9 cellular contexts compared by ENCODE assay signal in the genomic region with DNA sequence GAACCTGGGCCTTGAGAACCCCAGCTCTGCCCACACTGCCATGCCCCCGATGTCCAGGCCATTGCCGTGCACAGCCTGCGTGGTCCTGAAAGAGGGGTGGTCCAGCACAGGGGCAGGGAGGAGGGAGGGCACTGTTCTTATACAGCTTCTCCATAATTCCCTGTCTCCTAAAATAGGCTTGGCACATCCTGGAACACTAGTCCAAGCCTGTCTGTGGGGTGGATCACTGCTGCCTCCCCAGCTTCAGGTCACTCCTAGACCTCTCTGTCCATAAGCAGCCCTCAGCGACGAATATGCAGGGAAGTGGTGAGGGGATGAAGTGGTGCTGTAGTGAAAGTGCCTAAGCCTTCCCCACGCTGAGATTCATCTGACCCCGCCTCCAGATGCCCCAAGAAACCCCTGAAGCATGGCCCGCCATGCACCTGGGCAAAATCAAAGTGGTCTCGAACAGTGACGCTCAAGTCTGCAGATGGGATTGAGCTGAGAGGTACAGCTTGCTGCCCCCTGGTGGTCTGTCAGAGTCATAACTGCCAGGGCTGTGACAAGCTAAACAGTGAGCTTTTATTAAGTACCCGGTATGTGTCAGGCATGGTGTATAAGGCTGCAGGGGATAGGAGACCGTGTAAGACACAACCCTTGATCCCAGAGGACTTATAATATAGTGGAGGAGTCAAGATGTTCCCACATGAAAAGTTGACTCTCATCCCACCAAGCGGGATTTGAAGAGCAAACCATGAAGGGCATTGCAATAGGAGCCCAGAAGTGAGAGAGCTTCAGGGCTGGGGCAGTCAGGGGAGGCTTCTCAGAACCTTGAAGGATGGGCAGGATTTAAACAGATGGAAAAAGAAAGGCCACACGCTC.
DNase-seq lines count a peak whose midpoint lies in the region; ATAC-seq, FAIRE-seq and TF ChIP-seq lines count a peak whose summit lies in the region.
"Had no signal": no experiment of that assay in that cellular context is flagged by ENCODE, and none has a peak within 500 bp of the region (broad histone marks: within the 10 kb centered on the region; RNA-seq: fewer than 3 reads in every experiment).

No MANE protein-coding gene starts in this region.

- no peaks in the 10 kb centered on the region for H4K20me1 ChIP-seq in mammary epithelial cell (ENCODE audit: insufficient read depth, low read length)

- H3K4me3 ChIP-seq in WI38 (ENCODE audit: low read depth, low read length) (no peak overlapping the region), mammary epithelial cell (replicated peaks in 1 of 3; ENCODE audit: insufficient read depth in 1 of 3, low read depth in 2 of 3, low read length in 3 of 3) (no peak overlapping the region), kidney epithelial cell (ENCODE audit: low read depth, low read length) (no peak overlapping the region)

- H2AFZ ChIP-seq in mammary epithelial cell (ENCODE audit: low read depth, low read length), result peak overlapping the region; percentile 39

- no peaks in the 10 kb centered on the region for H3K27me3 ChIP-seq in mammary epithelial cell (ENCODE audit: insufficient read depth, low read length)
- H3K27me3 ChIP-seq in kidney epithelial cell (ENCODE audit: control insufficient read depth, insufficient read depth, low read length), result peaks cover 27% of the 10 kb centered on the region

- no peaks in the 10 kb centered on the region for H3K79me2 ChIP-seq in mammary epithelial cell (ENCODE audit: insufficient read depth, low read length)

- CTCF ChIA-PET in mammary epithelial cell (lab: Charles Lee; ENCODE audit: low non-redundant PET), result interaction anchor here (0.6 to 2.2 kb wide), 8 partner anchors 14 to 459 kb away, joined by 3 to 34 read pairs (median 4); no protein-coding TSS in a partner anchor

- H3K4me1 ChIP-seq in mammary epithelial cell (ENCODE audit: insufficient read depth, low read length), result peaks cover 13% of the 10 kb centered on the region

- BruUV-seq in mammary epithelial cell (replicated peaks; lab: Mats Ljungman, UMichigan), result no TSS peak

- no peak overlapping the region for H3K9ac ChIP-seq in mammary epithelial cell (ENCODE audit: insufficient read depth, low read length)

- dilution Hi-C loops in mammary epithelial cell (cut with HindIII; ENCODE audit: low sequenced_read_pairs), result loop anchor here (10.0 kb wide), 1 partner anchor 95 kb away; no protein-coding TSS in a partner anchor

- FAIRE-seq in GM18507 (lab: Jason Lieb, UNC), result peak; percentile 88
- FAIRE-seq: G401.6 had no signal

- 26% methylated on average over 14 of the region's 14 CpGs for WGBS in mammary epithelial cell (ENCODE audit: low coverage, missing lambda C conversion rate)

- ATAC-seq in HG03103 (IDR thresholded peaks at IDR 0.05; ENCODE audit: low read depth, unreplicated experiment), result peak; percentile 56

- H3K36me3 ChIP-seq in mammary epithelial cell (ENCODE audit: insufficient read depth, low read length) (no peaks in the 10 kb centered on the region), kidney epithelial cell (ENCODE audit: control insufficient read depth, insufficient read depth, low read length) (no peaks in the 10 kb centered on the region)

- no peaks in the 10 kb centered on the region for H3K9me3 ChIP-seq in mammary epithelial cell (replicated peaks; ENCODE audit: insufficient read depth, low read length)

- no peak overlapping the region for H3K27ac ChIP-seq in mammary epithelial cell (ENCODE audit: insufficient read depth, low read depth, low read length)

- intact Hi-C loops in mammary epithelial cell (cut with micrococcal nuclease), result loop anchor here (1.0 kb wide), 3 partner anchors 103 to 558 kb away; no protein-coding TSS in a partner anchor

- in situ Hi-C loops in mammary epithelial cell (cut with MboI; ENCODE audit: low sequenced_read_pairs in 2 of 2), result loop anchor here (5.0 to 10.0 kb wide), 2 partner anchors 92 to 95 kb away; no protein-coding TSS in a partner anchor

- no peak overlapping the region for H3K4me2 ChIP-seq in mammary epithelial cell (ENCODE audit: insufficient read depth, low read depth, low read length)

- TF ChIP-seq CTCF in WI38 (IDR thresholded peaks at IDR 0.05; ENCODE audit: low read depth, low read length) (peak; percentile 91), mammary epithelial cell (conservative IDR thresholded peaks at IDR 0.05 in 1 of 2, IDR thresholded peaks at IDR 0.05 in 1 of 2; ENCODE audit: extremely low read depth in 1 of 2, insufficient read depth in 1 of 2, low read depth in 1 of 2, low read length in 2 of 2) (peak; percentile 88 to 95), kidney epithelial cell (IDR thresholded peaks at IDR 0.05; ENCODE audit: insufficient read depth, low read length, poor library complexity, severe bottlenecking) (peak; percentile 88)

- DNase-seq in 8988T, result peak; percentile 69
- DNase-seq in GM18507 (ENCODE audit: extremely low spot score, insufficient read length, low read depth), result peak; percentile 28
- peak; percentile 49 for DNase-seq in NCI-H2171 (lab: John Stamatoyannopoulos, UW)
- peak; percentile 54 for DNase-seq in mammary epithelial cell
- DNase-seq in kidney epithelial cell (ENCODE audit: low read depth), result no peak
- peak; percentile 40 for DNase-seq in stimulated activated CD4-positive, alpha-beta T cell treated with anti-CD3 and anti-CD28 coated beads, Interleukin-2, amount 100 ng/mL, for 4 hours (ENCODE audit: low read depth)
